In genomic region chr5:177429248-177430045, GRCh38 we compare ENCODE assay signal across 9 cellular contexts. TPM values are rescaled to one million over a fixed set of nuclear protein-coding genes. Genes with fewer than 3 reads are reported as not detected.
DNase-seq lines count a peak whose midpoint lies in the region; ATAC-seq and TF ChIP-seq lines count a peak whose summit lies in the region.
"Had no signal": no experiment of that assay in that cellular context is flagged by ENCODE, and none has a peak within 500 bp of the region (broad histone marks: within the 10 kb centered on the region; RNA-seq: fewer than 3 reads in every experiment).

No MANE protein-coding gene starts in this region.

- H3K36me3 Mint-ChIP-seq in Calu3 (ENCODE audit: insufficient read depth, unreplicated experiment): peaks cover 73% of the 10 kb centered on the region

- ATAC-seq in GM19324 (IDR thresholded peaks at IDR 0.05; ENCODE audit: low FRiP score, unreplicated experiment) (no peak), GM18502 (IDR thresholded peaks at IDR 0.05; ENCODE audit: poor library complexity, unreplicated experiment) (no peak)

- H3K4me3 Mint-ChIP-seq in Calu3 (ENCODE audit: low read depth, unreplicated experiment): no peak overlapping the region

- DNase-seq in Calu3 (no peak), SIG-M5 treated with dmso at 0.1 percent for 504 hours (lab: John Stamatoyannopoulos, UW; ENCODE audit: unreplicated experiment) (peak; percentile 99), mucosa of gallbladder (ENCODE audit: low spot score) (peak; percentile 44), DMS53 (lab: John Stamatoyannopoulos, UW) (no peak)
- peak in 3 of 4 experiments; percentile 27 to 76 (median 70) for DNase-seq in activated naive CD4-positive, alpha-beta T cell (lab: John Stamatoyannopoulos, UW)
- DNase-seq in stimulated activated naive CD4-positive, alpha-beta T cell treated with Interleukin-2 at 50 U/mL for 16 hours (lab: John Stamatoyannopoulos, UW): peak; percentile 92

- no peak for TF ChIP-seq CTCF in Calu3 (IDR thresholded peaks at IDR 0.05; ENCODE audit: unreplicated experiment)

- CTCF ChIA-PET in Calu3 (lab: Charles Lee): interaction anchor here (0.7 to 0.8 kb wide), 3 partner anchors 12 to 105 kb away, joined by 3 read pairs; partner anchors contain the start of gene PRR7

- H3K4me1 Mint-ChIP-seq in Calu3 (ENCODE audit: low read depth, unreplicated experiment): peaks cover 34% of the 10 kb centered on the region

- intact Hi-C loops in Calu3 (cut with micrococcal nuclease; ENCODE audit: unreplicated experiment): no loop called here

- peak overlapping the region; percentile 30 for H3K27ac Mint-ChIP-seq in Calu3 (ENCODE audit: unreplicated experiment)

- H3K27me3 Mint-ChIP-seq in Calu3 (ENCODE audit: unreplicated experiment): peaks cover 12% of the 10 kb centered on the region

- BruUV-seq in Calu3 (replicated peaks; lab: Mats Ljungman, UMichigan): no TSS peak

- H3K9me3 Mint-ChIP-seq in Calu3 (ENCODE audit: low read depth, unreplicated experiment): no peaks in the 10 kb centered on the region

RNA-seq across cellular contexts. Expression of gene GRK6, which starts 3.0 kb away (rescaled TPM):
- 64.6 and 72.6 TPM in 2 replicates for total RNA-seq in Calu3 (2022)
- 39.5 TPM for total RNA-seq in mucosa of gallbladder

RNA-seq across cellular contexts. Expression of gene PRR7, which starts 17.2 kb away (rescaled TPM):
- total RNA-seq in Calu3 (2022): 25.2 and 27.6 TPM in 2 replicates
- total RNA-seq in mucosa of gallbladder: 7.8 TPM

RNA-seq across cellular contexts. Expression of gene F12, which starts 20.1 kb away (rescaled TPM):
- 14.3 and 20.2 TPM in 2 replicates for total RNA-seq in Calu3 (2022)
- 15.3 TPM for total RNA-seq in mucosa of gallbladder

RNA-seq across cellular contexts. Expression of gene PFN3, which starts 29.0 kb away (rescaled TPM):
- not detected in 2 replicates for total RNA-seq in Calu3 (2022)
- not detected for total RNA-seq in mucosa of gallbladder
- total RNA-seq: subcutaneous adipose tissue had no signal

RNA-seq across cellular contexts. Expression of gene DBN1, which starts 44.0 kb away (rescaled TPM):
- 207 and 218 TPM in 2 replicates for total RNA-seq in Calu3 (2022)
- total RNA-seq in mucosa of gallbladder: 89.0 TPM

Comparison
In these comparisons a context has a peak if more than half of its experiments do, and no peak if none do; other contexts are left out.
1. DNase-seq: peak in SIG-M5 treated with dmso at 0.1 percent for 504 hours (single experiment), activated naive CD4-positive, alpha-beta T cell (3 of 4), mucosa of gallbladder (single experiment) and stimulated activated naive CD4-positive, alpha-beta T cell treated with Interleukin-2 at 50 U/mL for 16 hours (single experiment); none in Calu3 (single experiment) and DMS53 (single experiment).